14 cellular contexts compared by ENCODE assay signal in genomic region chr2:44215827-44216226, GRCh38.
"Had no signal": no experiment of that assay in that cellular context is flagged by ENCODE, and none has a peak within 500 bp of the region (broad histone marks: within the 10 kb centered on the region; RNA-seq: fewer than 3 reads in every experiment).

No MANE protein-coding gene starts in this region.

- H3K27me3 Mint-ChIP-seq: activated CD4-positive, alpha-beta memory T cell treated with anti-CD3 and anti-CD28 coated beads for 36 hours; stimulated activated naive CD8-positive, alpha-beta T cell treated with anti-CD3 and anti-CD28 coated beads, Interleukin-15, Interleukin-2, amounts not matched to agents 100 ng/mL and 50 ng/mL, for 24 hours had no signal

- H3K9me3 Mint-ChIP-seq: activated CD4-positive, alpha-beta memory T cell treated with anti-CD3 and anti-CD28 coated beads for 36 hours; activated T-cell treated with anti-CD3 and anti-CD28 coated beads, Interleukin-2, amount 50 U/mL, for 72 hours; neural progenitor cell; stimulated activated naive CD8-positive, alpha-beta T cell treated with anti-CD3 and anti-CD28 coated beads, Interleukin-15, Interleukin-2, amounts not matched to agents 100 ng/mL and 50 ng/mL, for 24 hours; T-helper 2 cell treated with Interferon-gamma antibody and Interleukin-4, amounts not matched to agents 5 μg/mL and 100 μg/mL, for 36 hours had no signal

- H3K4me1 Mint-ChIP-seq: neural progenitor cell had no signal

- H3K9me3 ChIP-seq: ovary, testis, upper lobe of right lung had no signal

- H3K27ac Mint-ChIP-seq: activated CD4-positive, alpha-beta memory T cell treated with anti-CD3 and anti-CD28 coated beads for 36 hours; neural progenitor cell; stimulated activated naive CD8-positive, alpha-beta T cell treated with anti-CD3 and anti-CD28 coated beads, Interleukin-15, Interleukin-2, amounts not matched to agents 100 ng/mL and 50 ng/mL, for 24 hours; T-helper 2 cell treated with Interferon-gamma antibody and Interleukin-4, amounts not matched to agents 5 μg/mL and 100 μg/mL, for 36 hours had no signal

- DNase-seq: activated CD4-positive, alpha-beta memory T cell treated with anti-CD3 and anti-CD28 coated beads for 36 hours; activated CD4-positive, CD25-positive, alpha-beta regulatory T cell treated with anti-CD3 and anti-CD28 coated beads, Interleukin-2, amount 50 U/mL, for 72 hours; activated naive CD4-positive, alpha-beta T cell treated with anti-CD3 and anti-CD28 coated beads, Interleukin-2, amount 50 U/mL, for 16 hours; activated T-cell treated with anti-CD3 and anti-CD28 coated beads, Interleukin-2, amount 50 U/mL, for 72 hours; dermis blood vessel endothelial cell; hippocampal formation; ovary; stimulated activated CD4-positive, alpha-beta T cell treated with anti-CD3 and anti-CD28 coated beads, Interleukin-4, amount 100 ng/mL, for 1 hour; stimulated activated CD8-positive, alpha-beta memory T cell treated with anti-CD3 and anti-CD28 coated beads, Interleukin-4, amount 100 ng/mL, for 48 hours; testis; upper lobe of right lung had no signal

- H3K4me3 Mint-ChIP-seq: activated CD4-positive, alpha-beta memory T cell treated with anti-CD3 and anti-CD28 coated beads for 36 hours; activated T-cell treated with anti-CD3 and anti-CD28 coated beads, Interleukin-2, amount 50 U/mL, for 72 hours; neural progenitor cell; stimulated activated naive CD8-positive, alpha-beta T cell treated with anti-CD3 and anti-CD28 coated beads, Interleukin-15, Interleukin-2, amounts not matched to agents 100 ng/mL and 50 ng/mL, for 24 hours; T-helper 2 cell treated with Interferon-gamma antibody and Interleukin-4, amounts not matched to agents 5 μg/mL and 100 μg/mL, for 36 hours had no signal

- ATAC-seq: activated T-cell treated with anti-CD3 and anti-CD28 coated beads, Interleukin-2, amount 50 U/mL, for 72 hours; upper lobe of right lung had no signal
